In genomic region chr15:90929246-90929645, GRCh38 we compare ENCODE assay signal across 9 cellular contexts. TPM values are rescaled to one million over a fixed set of nuclear protein-coding genes. Genes with fewer than 3 reads are reported as not detected.
DNase-seq lines count a peak whose midpoint lies in the region; ATAC-seq and TF ChIP-seq lines count a peak whose summit lies in the region.
"Not testable (repeated sequence)": the region's sequence is repeated elsewhere in the genome, so short reads cannot be mapped to it uniquely, and the experiment has no call there.
"Had no signal": no experiment of that assay in that cellular context is flagged by ENCODE, and none has a peak within 500 bp of the region (broad histone marks: within the 10 kb centered on the region; RNA-seq: fewer than 3 reads in every experiment).

No MANE protein-coding gene starts in this region.

- CTCF ChIA-PET in Calu3 (lab: Charles Lee) = interaction anchor here (1.9 kb wide), 1 partner anchor 104 kb away, joined by 4 read pairs; no protein-coding TSS in a partner anchor
- CTCF ChIA-PET in activated B cell treated with CpG ODN at 0.5 μM for 24 hours (lab: Charles Lee) = interaction anchor here (1.0 to 8.7 kb wide), 3 partner anchors 29 to 567 kb away, joined by 3 to 193 read pairs (median 55); partner anchors contain the start of genes FES and MAN2A2

- H3K27ac Mint-ChIP-seq in Calu3 (ENCODE audit: unreplicated experiment) (peak overlapping the region; percentile 96), activated B cell treated with CpG ODN at 0.5 μM for 24 hours (peak overlapping the region; percentile 97)

- H3K4me2 ChIP-seq in MM.1S (ENCODE audit: low read depth, low read length) = peak overlapping the region; percentile 85

- H3K4me1 Mint-ChIP-seq in Calu3 (ENCODE audit: low read depth, unreplicated experiment) (peaks cover 36% of the 10 kb centered on the region), activated B cell treated with CpG ODN at 0.5 μM for 24 hours (peaks cover 41% of the 10 kb centered on the region)

- intact Hi-C loops in Calu3 (cut with micrococcal nuclease; ENCODE audit: unreplicated experiment); activated B cell treated with CpG ODN at 0.5 μM for 24 hours (cut with micrococcal nuclease); adrenal gland (cut with DNase I); esophagus muscularis mucosa (cut with DNase I); vagina (cut with DNase I): not testable (repeated sequence)

- not testable (repeated sequence) for H3K36me3 ChIP-seq in MM.1S (replicated peaks; ENCODE audit: insufficient read depth, low read length); adrenal gland (replicated peaks in 1 of 2); esophagus muscularis mucosa; vagina

- H4K20me1 ChIP-seq in MM.1S (ENCODE audit: insufficient read depth, low read length) = not testable (repeated sequence)

- not testable (repeated sequence) for H3K27me3 ChIP-seq in MM.1S (replicated peaks; ENCODE audit: insufficient read depth, low read length); adrenal gland; esophagus muscularis mucosa; mononuclear cell (ENCODE audit: insufficient read depth, low read length); vagina

- H3K9ac ChIP-seq in MM.1S (ENCODE audit: low read length) = peak overlapping the region; percentile 82

- peaks cover 33% of the 10 kb centered on the region for H3F3A ChIP-seq in MM.1S (ENCODE audit: insufficient read depth, low read length)

- not testable (repeated sequence) for TF ChIP-seq CTCF in Calu3 (IDR thresholded peaks at IDR 0.05; ENCODE audit: unreplicated experiment); MM.1S (IDR thresholded peaks at IDR 0.05; ENCODE audit: low read length); activated B cell treated with CpG ODN at 0.5 μM for 24 hours (IDR thresholded peaks at IDR 0.05); adrenal gland (IDR thresholded peaks at IDR 0.05); esophagus muscularis mucosa (IDR thresholded peaks at IDR 0.05); vagina (IDR thresholded peaks at IDR 0.05)

- H3K9me3 ChIP-seq in MM.1S (replicated peaks; ENCODE audit: insufficient read depth, low read length); adrenal gland (replicated peaks in 1 of 3); esophagus muscularis mucosa; mononuclear cell (ENCODE audit: low read depth, low read length); vagina: not testable (repeated sequence)

- 83 to 89% (median 84%) methylated on average over 12 of the region's 12 CpGs for WGBS in adrenal gland, 4 donors
- 84% methylated on average over 12 of the region's 12 CpGs for whole genome bisulfite sequencing in esophagus muscularis mucosa

- not testable (repeated sequence) for DNase-seq in Calu3; activated B cell treated with CpG ODN at 0.5 μM for 24 hours; adrenal gland; esophagus muscularis mucosa (ENCODE audit: extremely low spot score); vagina (ENCODE audit: extremely low spot score in 2 of 2)
- peak; percentile 33 for DNase-seq in MM.1S

- H3K4me3 Mint-ChIP-seq in Calu3 (ENCODE audit: low read depth, unreplicated experiment) (peak overlapping the region; percentile 92), activated B cell treated with CpG ODN at 0.5 μM for 24 hours (peak overlapping the region; percentile 96)

- not testable (repeated sequence) for TF ChIP-seq POLR2A in adrenal gland (IDR thresholded peaks at IDR 0.05); esophagus muscularis mucosa (IDR thresholded peaks at IDR 0.05; ENCODE audit: low read depth); vagina (IDR thresholded peaks at IDR 0.05)

- H3K27ac ChIP-seq in MM.1S (ENCODE audit: low read length) (peak overlapping the region; percentile 88), adrenal gland (peak overlapping the region; percentile 48 to 95 (median 88)), esophagus muscularis mucosa (replicated peaks in 1 of 4) (peak overlapping the region; percentile 86 to 94 (median 88)), skin epidermis (peak overlapping the region in 20 of 21 experiments; percentile 78 to 97 (median 90)), vagina (peak overlapping the region; percentile 88)

- TF ChIP-seq EP300 in esophagus muscularis mucosa (IDR thresholded peaks at IDR 0.05) = not testable (repeated sequence)

- not testable (repeated sequence) for H3K27me3 Mint-ChIP-seq in Calu3 (ENCODE audit: unreplicated experiment); activated B cell treated with CpG ODN at 0.5 μM for 24 hours

- peak overlapping the region; percentile 43 for H2AFZ ChIP-seq in MM.1S (ENCODE audit: low read length)

- not testable (repeated sequence) for H3K9me2 ChIP-seq in MM.1S (replicated peaks; ENCODE audit: insufficient read depth, low read length)

- H3K4me3 ChIP-seq in MM.1S (ENCODE audit: low read length) = peak overlapping the region; percentile 80
- H3K4me3 ChIP-seq in adrenal gland = peak overlapping the region in 1 of 4 donors; percentile 64
- H3K4me3 ChIP-seq in esophagus muscularis mucosa = peak overlapping the region; percentile 63 to 67 (median 63)
- H3K4me3 ChIP-seq in mononuclear cell (ENCODE audit: low read length) = peak overlapping the region; percentile 68
- peak overlapping the region; percentile 50 to 85 (median 58) for H3K4me3 ChIP-seq in skin epidermis
- H3K4me3 ChIP-seq in vagina = peak overlapping the region; percentile 47 to 71

- POLR2A ChIA-PET in activated B cell treated with CpG ODN at 0.5 μM for 24 hours (lab: Charles Lee) = interaction anchor here (0.7 to 8.7 kb wide), 9 partner anchors 9 to 870 kb away, joined by 3 to 213 read pairs (median 5); partner anchors contain the start of genes FES, IQGAP1, MAN2A2 and RCCD1

- peaks cover 35% of the 10 kb centered on the region for H3K36me3 Mint-ChIP-seq in Calu3 (ENCODE audit: insufficient read depth, unreplicated experiment)
- H3K36me3 Mint-ChIP-seq in activated B cell treated with CpG ODN at 0.5 μM for 24 hours (ENCODE audit: low read depth) = not testable (repeated sequence)

- not testable (repeated sequence) for ATAC-seq in activated B cell treated with CpG ODN at 0.5 μM for 24 hours (ENCODE audit: low read depth)

- BruUV-seq in Calu3 (replicated peaks; lab: Mats Ljungman, UMichigan) = not testable (repeated sequence)

- H3K4me1 ChIP-seq in MM.1S (ENCODE audit: low read length) = peaks cover 23% of the 10 kb centered on the region
- H3K4me1 ChIP-seq in adrenal gland (replicated peaks in 1 of 2) = peaks cover 18 to 35% of the 10 kb centered on the region in 2 donors
- peaks cover 23 to 48% (median 41%) of the 10 kb centered on the region in 4 donors for H3K4me1 ChIP-seq in esophagus muscularis mucosa
- H3K4me1 ChIP-seq in mononuclear cell (ENCODE audit: insufficient read depth, low read length) = peaks cover 54% of the 10 kb centered on the region
- peaks cover 31% of the 10 kb centered on the region for H3K4me1 ChIP-seq in vagina

- not testable (repeated sequence) for H3K9me3 Mint-ChIP-seq in Calu3 (ENCODE audit: low read depth, unreplicated experiment); activated B cell treated with CpG ODN at 0.5 μM for 24 hours

- H3K79me2 ChIP-seq in MM.1S (ENCODE audit: low read length) = peaks cover 11% of the 10 kb centered on the region

RNA-seq across cellular contexts. Expression of gene HDDC3, which starts 3.1 kb away (rescaled TPM):
- total RNA-seq in Calu3 (2022) (25.1 and 26.7 TPM in 2 replicates), activated B cell treated with CpG ODN at 0.5 μM for 24 hours (17.6 and 19.0 TPM in 2 replicates), adrenal gland (10 to 100 TPM; 14.6 to 40.2 (median 25.0) TPM), esophagus muscularis mucosa (1 to 10 TPM; 5.1 to 7.9 (median 6.0) TPM), mononuclear cell (5.0 TPM), vagina (7.9 TPM)
- 10 to 100 TPM; 19.9 to 31.5 (median 30.4) TPM for polyA plus RNA-seq in adrenal gland

RNA-seq across cellular contexts. Expression of gene UNC45A, which starts 5.8 kb away (rescaled TPM):
- 66.5 and 66.7 TPM in 2 replicates for total RNA-seq in Calu3 (2022)
- 72.8 and 73.2 TPM in 2 replicates for total RNA-seq in activated B cell treated with CpG ODN at 0.5 μM for 24 hours
- total RNA-seq in adrenal gland = 100 to 1,000 TPM in 1 of 8 donors, 10 to 100 TPM in 7; 32.2 to 114 (median 54.2) TPM
- 10 to 100 TPM; 28.1 to 82.1 (median 71.1) TPM for polyA plus RNA-seq in adrenal gland
- 100 to 1,000 TPM in 1 of 4 donors, 10 to 100 TPM in 3; 88.6 to 113 (median 93.2) TPM for total RNA-seq in esophagus muscularis mucosa
- 14.4 TPM for total RNA-seq in mononuclear cell
- total RNA-seq in vagina = 62.1 TPM

RNA-seq across cellular contexts. Expression of gene RCCD1, which starts 25.4 kb away (rescaled TPM):
- 39.3 and 42.6 TPM in 2 replicates for total RNA-seq in Calu3 (2022)
- 15.7 and 19.3 TPM in 2 replicates for total RNA-seq in activated B cell treated with CpG ODN at 0.5 μM for 24 hours
- total RNA-seq in adrenal gland = 10 to 100 TPM in 7 of 8 donors, 1 to 10 TPM in 1; 8.1 to 38.7 (median 19.7) TPM
- 10 to 100 TPM in 2 of 3 donors, 1 to 10 TPM in 1; 7.7 to 17.4 (median 13.5) TPM for polyA plus RNA-seq in adrenal gland
- 10 to 100 TPM in 1 of 4 donors, 1 to 10 TPM in 3; 5.3 to 12.7 (median 9.2) TPM for total RNA-seq in esophagus muscularis mucosa
- total RNA-seq in mononuclear cell = 1.3 TPM
- total RNA-seq in vagina = 6.9 TPM

RNA-seq across cellular contexts. Expression of gene MAN2A2, which starts 26.1 kb away (rescaled TPM):
- total RNA-seq in Calu3 (2022) = 56.1 and 58.5 TPM in 2 replicates
- 115 and 133 TPM in 2 replicates for total RNA-seq in activated B cell treated with CpG ODN at 0.5 μM for 24 hours
- total RNA-seq in adrenal gland = 10 to 100 TPM; 52.3 to 94.6 (median 68.5) TPM
- 10 to 100 TPM; 26.5 to 83.3 (median 46.2) TPM for polyA plus RNA-seq in adrenal gland
- 10 to 100 TPM; 27.0 to 80.9 (median 31.7) TPM for total RNA-seq in esophagus muscularis mucosa
- 38.8 TPM for total RNA-seq in mononuclear cell
- 46.7 TPM for total RNA-seq in vagina

RNA-seq across cellular contexts. Expression of gene FES, which starts 44.9 kb away (rescaled TPM):
- 1.6 and 1.7 TPM in 2 replicates for total RNA-seq in Calu3 (2022)
- total RNA-seq in activated B cell treated with CpG ODN at 0.5 μM for 24 hours = 19.7 and 27.4 TPM in 2 replicates
- total RNA-seq in adrenal gland = 10 to 100 TPM; 15.3 to 82.3 (median 27.7) TPM
- polyA plus RNA-seq in adrenal gland = 10 to 100 TPM in 2 of 3 donors, 1 to 10 TPM in 1; 2.3 to 32.9 (median 19.5) TPM
- 10 to 100 TPM; 26.1 to 41.9 (median 34.0) TPM for total RNA-seq in esophagus muscularis mucosa
- 27.9 TPM for total RNA-seq in mononuclear cell
- 47.4 TPM for total RNA-seq in vagina
- polyA plus RNA-seq: neural cell had no signal
